Comparison of ENCODE assay signal across 26 cellular contexts in genomic region chr6:159435701-159436100, GRCh38.
"Had no signal": no experiment of that assay in that cellular context is flagged by ENCODE, and none has a peak within 500 bp of the region (broad histone marks: within the 10 kb centered on the region; RNA-seq: fewer than 3 reads in every experiment).

No MANE protein-coding gene starts in this region.

- FAIRE-seq: colon, endometrium, endothelial cell of umbilical vein, frontal cortex had no signal

- ATAC-seq: effector memory CD8-positive, alpha-beta T cell; esophagus mucosa; foreskin keratinocyte; gastrocnemius medialis; gastroesophageal sphincter; heart left ventricle; heart right ventricle had no signal

- H3K27ac ChIP-seq: colonic mucosa, coronary artery, dorsolateral prefrontal cortex, epithelial cell of prostate, esophagus squamous epithelium, foreskin keratinocyte, gastrocnemius medialis, gastroesophageal sphincter, heart left ventricle, heart right ventricle had no signal

- H3K4me3 Mint-ChIP-seq: dendritic cell treated with granulocyte-macrophage colony-stimulating factor and Interleukin-4, amounts not matched to agents 40 ng/mL and 50 ng/mL, for 4 days; effector memory CD8-positive, alpha-beta T cell had no signal

- H3K27ac Mint-ChIP-seq: dendritic cell treated with granulocyte-macrophage colony-stimulating factor and Interleukin-4, amounts not matched to agents 40 ng/mL and 50 ng/mL, for 4 days; effector memory CD8-positive, alpha-beta T cell had no signal

- H3K27me3 Mint-ChIP-seq: dendritic cell treated with granulocyte-macrophage colony-stimulating factor and Interleukin-4, amounts not matched to agents 40 ng/mL and 50 ng/mL, for 4 days had no signal

- DNase-seq: colonic mucosa; cortex of kidney; dermis blood vessel endothelial cell; dorsolateral prefrontal cortex; effector CD4-positive, alpha-beta T cell; effector CD8-positive, alpha-beta T cell; effector memory CD4-positive, alpha-beta T cell; effector memory CD8-positive, alpha-beta T cell; erythroblast; esophagus squamous epithelium; foreskin fibroblast; foreskin keratinocyte; foreskin melanocyte; gastrocnemius medialis; glutamatergic neuron; heart left ventricle; heart right ventricle had no signal

- H3K9me3 ChIP-seq: colonic mucosa, gastrocnemius medialis had no signal

- H3K36me3 ChIP-seq: colonic mucosa, esophagus squamous epithelium, gastrocnemius medialis, gastroesophageal sphincter, heart left ventricle, heart right ventricle had no signal

- H3K4me1 ChIP-seq: colonic mucosa, esophagus squamous epithelium, foreskin keratinocyte, gastrocnemius medialis, gastroesophageal sphincter, heart right ventricle had no signal

- H3K4me3 ChIP-seq: colonic mucosa, coronary artery, dorsolateral prefrontal cortex, esophagus squamous epithelium, gastrocnemius medialis, gastroesophageal sphincter, heart left ventricle, heart right ventricle had no signal

- H3K27me3 ChIP-seq: colonic mucosa, foreskin keratinocyte, gastrocnemius medialis had no signal
